In the genomic region with DNA sequence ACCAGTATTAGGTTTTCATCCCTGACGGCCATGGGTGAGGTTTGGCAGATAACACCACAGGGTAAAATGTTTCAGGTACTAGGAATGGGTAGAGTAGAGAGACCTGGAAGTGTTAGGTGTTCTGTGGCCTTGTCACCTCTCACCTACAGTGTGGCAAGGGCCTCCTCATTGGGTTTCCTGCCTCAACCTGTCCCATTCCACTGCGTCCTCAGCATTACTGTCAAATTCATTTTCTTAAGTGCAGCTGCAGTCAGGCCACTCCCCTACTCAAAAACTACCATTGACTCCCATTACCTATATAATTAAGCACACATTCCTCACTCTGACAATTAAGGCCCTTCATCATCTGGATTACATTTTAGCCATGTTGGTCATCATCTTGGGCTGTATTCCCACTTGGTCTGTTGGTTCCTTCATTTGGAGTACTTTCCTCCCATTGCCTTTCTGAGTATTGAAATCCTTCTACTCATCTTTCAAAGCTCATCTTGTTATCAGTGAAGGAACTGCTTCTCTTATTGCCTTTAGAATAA, we compare ENCODE assay signal across 1 cellular context.
TF ChIP-seq lines count a peak whose summit lies in the region.

No MANE protein-coding gene starts in this region.

TF ChIP-seq in HEK293, 187 proteins besides CTCF, POLR2A, EP300 and RAD21 (continued from another document):
- TF ChIP-seq, protein P1, sequence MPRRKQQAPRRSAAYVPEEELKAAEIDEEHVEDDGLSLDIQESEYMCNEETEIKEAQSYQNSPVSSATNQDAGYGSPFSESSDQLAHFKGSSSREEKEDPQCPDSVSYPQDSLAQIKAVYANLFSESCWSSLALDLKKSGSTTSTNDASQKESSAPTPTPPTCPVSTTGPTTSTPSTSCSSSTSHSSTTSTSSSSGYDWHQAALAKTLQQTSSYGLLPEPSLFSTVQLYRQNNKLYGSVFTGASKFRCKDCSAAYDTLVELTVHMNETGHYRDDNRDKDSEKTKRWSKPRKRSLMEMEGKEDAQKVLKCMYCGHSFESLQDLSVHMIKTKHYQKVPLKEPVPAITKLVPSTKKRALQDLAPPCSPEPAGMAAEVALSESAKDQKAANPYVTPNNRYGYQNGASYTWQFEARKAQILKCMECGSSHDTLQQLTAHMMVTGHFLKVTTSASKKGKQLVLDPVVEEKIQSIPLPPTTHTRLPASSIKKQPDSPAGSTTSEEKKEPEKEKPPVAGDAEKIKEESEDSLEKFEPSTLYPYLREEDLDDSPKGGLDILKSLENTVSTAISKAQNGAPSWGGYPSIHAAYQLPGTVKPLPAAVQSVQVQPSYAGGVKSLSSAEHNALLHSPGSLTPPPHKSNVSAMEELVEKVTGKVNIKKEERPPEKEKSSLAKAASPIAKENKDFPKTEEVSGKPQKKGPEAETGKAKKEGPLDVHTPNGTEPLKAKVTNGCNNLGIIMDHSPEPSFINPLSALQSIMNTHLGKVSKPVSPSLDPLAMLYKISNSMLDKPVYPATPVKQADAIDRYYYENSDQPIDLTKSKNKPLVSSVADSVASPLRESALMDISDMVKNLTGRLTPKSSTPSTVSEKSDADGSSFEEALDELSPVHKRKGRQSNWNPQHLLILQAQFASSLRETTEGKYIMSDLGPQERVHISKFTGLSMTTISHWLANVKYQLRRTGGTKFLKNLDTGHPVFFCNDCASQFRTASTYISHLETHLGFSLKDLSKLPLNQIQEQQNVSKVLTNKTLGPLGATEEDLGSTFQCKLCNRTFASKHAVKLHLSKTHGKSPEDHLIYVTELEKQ (tag by site-specific recombination; IDR thresholded peaks at IDR 0.05; ENCODE audit: borderline replicate concordance): no peak
- no peak for TF ChIP-seq GLIS1 (tag by site-specific recombination; IDR thresholded peaks at IDR 0.05)
- TF ChIP-seq ZNF394 (tag by site-specific recombination; IDR thresholded peaks at IDR 0.05; ENCODE audit: borderline replicate concordance): no peak
- TF ChIP-seq SP7 (tag by site-specific recombination; IDR thresholded peaks at IDR 0.05): peak; percentile 83
- no peak for TF ChIP-seq ZSCAN30 (tag by site-specific recombination; IDR thresholded peaks at IDR 0.05)
- TF ChIP-seq, protein P2, sequence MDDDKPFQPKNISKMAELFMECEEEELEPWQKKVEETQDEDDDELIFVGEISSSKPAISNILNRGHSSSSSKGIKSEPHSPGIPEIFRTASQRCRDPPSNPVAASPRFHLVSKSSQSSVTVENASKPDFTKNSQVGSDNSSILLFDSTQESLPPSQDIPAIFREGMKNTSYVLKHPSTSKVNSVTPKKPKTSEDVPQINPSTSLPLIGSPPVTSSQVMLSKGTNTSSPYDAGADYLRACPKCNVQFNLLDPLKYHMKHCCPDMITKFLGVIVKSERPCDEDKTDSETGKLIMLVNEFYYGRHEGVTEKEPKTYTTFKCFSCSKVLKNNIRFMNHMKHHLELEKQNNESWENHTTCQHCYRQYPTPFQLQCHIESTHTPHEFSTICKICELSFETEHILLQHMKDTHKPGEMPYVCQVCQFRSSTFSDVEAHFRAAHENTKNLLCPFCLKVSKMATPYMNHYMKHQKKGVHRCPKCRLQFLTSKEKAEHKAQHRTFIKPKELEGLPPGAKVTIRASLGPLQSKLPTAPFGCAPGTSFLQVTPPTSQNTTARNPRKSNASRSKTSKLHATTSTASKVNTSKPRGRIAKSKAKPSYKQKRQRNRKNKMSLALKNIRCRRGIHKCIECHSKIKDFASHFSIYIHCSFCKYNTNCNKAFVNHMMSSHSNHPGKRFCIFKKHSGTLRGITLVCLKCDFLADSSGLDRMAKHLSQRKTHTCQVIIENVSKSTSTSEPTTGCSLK (tag by site-specific recombination; IDR thresholded peaks at IDR 0.05): no peak
